8 cellular contexts compared by ENCODE assay signal in genomic region chr6:39724787-39725631, GRCh38. TPM values are rescaled to one million over a fixed set of nuclear protein-coding genes. Genes with fewer than 3 reads are reported as not detected.
DNase-seq lines count a peak whose midpoint lies in the region; ATAC-seq, FAIRE-seq and TF ChIP-seq lines count a peak whose summit lies in the region.

TSS of gene KIF6 (minus strand) at chr6:39725408. CDS start at chr6:39725310, 98 bp downstream.

- peak; percentile 93 for FAIRE-seq in urothelium cell line (lab: Jason Lieb, UNC)

- peak within 1 kb of the TSS; percentile 84 for H3K4me2 ChIP-seq in hepatocyte

- no peak for TF ChIP-seq CTCF in HFFc6 (IDR thresholded peaks at IDR 0.05)
- no peak for TF ChIP-seq CTCF in hepatocyte (IDR thresholded peaks at IDR 0.05; ENCODE audit: poor library complexity)

- DNase-seq in GM03348 (ENCODE audit: low spot score) (peak; percentile 99), HFFc6 (peak; percentile 1), NCI-H1092 (lab: John Stamatoyannopoulos, UW) (peak; percentile 85), T-helper 17 cell (peak; percentile 31 to 49 (median 46)), astrocyte of the hippocampus (ENCODE audit: low read depth, low spot score) (peak; percentile 95), hepatocyte (ENCODE audit: low spot score) (peak; percentile 97), putamen (ENCODE audit: low spot score) (peak; percentile 96), urothelium cell line (ENCODE audit: low spot score) (peak; percentile 97)

- no peaks in the 10 kb centered on the region for H4K20me1 ChIP-seq in hepatocyte (ENCODE audit: insufficient read depth, poor library complexity, severe bottlenecking)

- no peaks in the 10 kb centered on the region for H3K79me2 ChIP-seq in hepatocyte

- WGBS in hepatocyte (ENCODE audit: low lambda C conversion rate, missing lambda C conversion rate), result 12% methylated on average over 36 of the region's 58 CpGs

- peak within 1 kb of the TSS; percentile 63 for H3K4me3 ChIP-seq in hepatocyte

- H3K4me3 Mint-ChIP-seq in HFFc6 (peak within 1 kb of the TSS; percentile 54; the same call in 1 of the 2 replicates), T-helper 17 cell (peak within 1 kb of the TSS; percentile 96)

- H3K27me3 ChIP-seq in hepatocyte, result peaks cover 3% of the 10 kb centered on the region

- H3K27ac Mint-ChIP-seq in HFFc6 (no peak within 1 kb of the TSS), T-helper 17 cell (no peak within 1 kb of the TSS)

- ATAC-seq in T-helper 17 cell, result peak; percentile 98

- peaks cover 20% of the 10 kb centered on the region for H3K9me3 Mint-ChIP-seq in HFFc6

- H3K9me3 ChIP-seq in T-helper 17 cell (ENCODE audit: control insufficient read depth, low read length, poor library complexity, severe bottlenecking) (no peaks in the 10 kb centered on the region), hepatocyte (ENCODE audit: low read depth) (no peaks in the 10 kb centered on the region)

- no peak within 1 kb of the TSS for H3K27ac ChIP-seq in hepatocyte

- H3K4me1 ChIP-seq in hepatocyte (ENCODE audit: insufficient read depth), result no peaks in the 10 kb centered on the region

- H3K36me3 Mint-ChIP-seq in HFFc6 (ENCODE audit: low read depth), result no peaks in the 10 kb centered on the region
- peaks cover 2% of the 10 kb centered on the region for H3K36me3 Mint-ChIP-seq in T-helper 17 cell (ENCODE audit: low read depth)

- H2AFZ ChIP-seq in hepatocyte, result peak within 1 kb of the TSS; percentile 94

- no peaks in the 10 kb centered on the region for H3K27me3 Mint-ChIP-seq in HFFc6 (ENCODE audit: insufficient read depth)
- H3K27me3 Mint-ChIP-seq in T-helper 17 cell, result no peaks in the 10 kb centered on the region

- H3K36me3 ChIP-seq in hepatocyte (replicated peaks; ENCODE audit: insufficient read depth, low read depth), result no peaks in the 10 kb centered on the region

- H3K9me2 ChIP-seq in hepatocyte (replicated peaks; ENCODE audit: insufficient read depth), result no peaks in the 10 kb centered on the region

- H3K4me1 Mint-ChIP-seq in HFFc6 (ENCODE audit: low read depth) (no peaks in the 10 kb centered on the region), T-helper 17 cell (peaks cover 9% of the 10 kb centered on the region)

RNA-seq across cellular contexts. Expression of gene KIF6, which starts in this region (rescaled TPM):
- not detected for total RNA-seq in HFFc6 (2021; fragmentation: NEBNext Ultra II Directional; extraction: Animal tissue kit (Norgen Biotek cat#: 25700))
- under 1 TPM in 1 of 2 donors, not detected in 1; 0.40 TPM for total RNA-seq in T-helper 17 cell
- total RNA-seq in hepatocyte, result 0.28 and 0.87 TPM in 2 replicates
- 2.2 and 2.3 TPM in 2 replicates for polyA plus RNA-seq in hepatocyte

Comparison
In these comparisons a context has a peak if more than half of its experiments do, and no peak if none do; other contexts are left out.
1. Peak in DNase-seq in HFFc6; RNA of the gene not detected or under 1 TPM.
2. Peak in DNase-seq and ATAC-seq in T-helper 17 cell; RNA of the gene not detected or under 1 TPM.
3. DNase-seq: peak in every context shown above with its lines; median percentile 99 in GM03348; 97 in hepatocyte; 97 in urothelium cell line; 96 in putamen; 95 in astrocyte of the hippocampus; 85 in NCI-H1092; 46 in T-helper 17 cell; 1 in HFFc6.